ENCODE assay signal across 1 cellular context in genomic region chr5:95735436-95735835, GRCh38.
TF ChIP-seq lines count a peak whose summit lies in the region.

No MANE protein-coding gene starts in this region.

TF ChIP-seq in WTC11, 78 proteins besides CTCF, POLR2A, EP300 and RAD21 (continued from another document):
- TF ChIP-seq, protein P1, sequence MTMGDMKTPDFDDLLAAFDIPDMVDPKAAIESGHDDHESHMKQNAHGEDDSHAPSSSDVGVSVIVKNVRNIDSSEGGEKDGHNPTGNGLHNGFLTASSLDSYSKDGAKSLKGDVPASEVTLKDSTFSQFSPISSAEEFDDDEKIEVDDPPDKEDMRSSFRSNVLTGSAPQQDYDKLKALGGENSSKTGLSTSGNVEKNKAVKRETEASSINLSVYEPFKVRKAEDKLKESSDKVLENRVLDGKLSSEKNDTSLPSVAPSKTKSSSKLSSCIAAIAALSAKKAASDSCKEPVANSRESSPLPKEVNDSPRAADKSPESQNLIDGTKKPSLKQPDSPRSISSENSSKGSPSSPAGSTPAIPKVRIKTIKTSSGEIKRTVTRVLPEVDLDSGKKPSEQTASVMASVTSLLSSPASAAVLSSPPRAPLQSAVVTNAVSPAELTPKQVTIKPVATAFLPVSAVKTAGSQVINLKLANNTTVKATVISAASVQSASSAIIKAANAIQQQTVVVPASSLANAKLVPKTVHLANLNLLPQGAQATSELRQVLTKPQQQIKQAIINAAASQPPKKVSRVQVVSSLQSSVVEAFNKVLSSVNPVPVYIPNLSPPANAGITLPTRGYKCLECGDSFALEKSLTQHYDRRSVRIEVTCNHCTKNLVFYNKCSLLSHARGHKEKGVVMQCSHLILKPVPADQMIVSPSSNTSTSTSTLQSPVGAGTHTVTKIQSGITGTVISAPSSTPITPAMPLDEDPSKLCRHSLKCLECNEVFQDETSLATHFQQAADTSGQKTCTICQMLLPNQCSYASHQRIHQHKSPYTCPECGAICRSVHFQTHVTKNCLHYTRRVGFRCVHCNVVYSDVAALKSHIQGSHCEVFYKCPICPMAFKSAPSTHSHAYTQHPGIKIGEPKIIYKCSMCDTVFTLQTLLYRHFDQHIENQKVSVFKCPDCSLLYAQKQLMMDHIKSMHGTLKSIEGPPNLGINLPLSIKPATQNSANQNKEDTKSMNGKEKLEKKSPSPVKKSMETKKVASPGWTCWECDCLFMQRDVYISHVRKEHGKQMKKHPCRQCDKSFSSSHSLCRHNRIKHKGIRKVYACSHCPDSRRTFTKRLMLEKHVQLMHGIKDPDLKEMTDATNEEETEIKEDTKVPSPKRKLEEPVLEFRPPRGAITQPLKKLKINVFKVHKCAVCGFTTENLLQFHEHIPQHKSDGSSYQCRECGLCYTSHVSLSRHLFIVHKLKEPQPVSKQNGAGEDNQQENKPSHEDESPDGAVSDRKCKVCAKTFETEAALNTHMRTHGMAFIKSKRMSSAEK (CRISPR knock-in tag; IDR thresholded peaks at IDR 0.05; ENCODE audit: borderline replicate concordance), result no peak
- no peak for TF ChIP-seq NFYB (CRISPR knock-in tag; conservative IDR thresholded peaks at IDR 0.05; ENCODE audit: low read depth)
- no peak for TF ChIP-seq MXD4 (CRISPR knock-in tag; IDR thresholded peaks at IDR 0.05; ENCODE audit: borderline replicate concordance)
- TF ChIP-seq E2F1 (CRISPR knock-in tag; IDR thresholded peaks at IDR 0.05), result no peak
- no peak for TF ChIP-seq TP53 (CRISPR knock-in tag; IDR thresholded peaks at IDR 0.05)
- TF ChIP-seq, protein P2, sequence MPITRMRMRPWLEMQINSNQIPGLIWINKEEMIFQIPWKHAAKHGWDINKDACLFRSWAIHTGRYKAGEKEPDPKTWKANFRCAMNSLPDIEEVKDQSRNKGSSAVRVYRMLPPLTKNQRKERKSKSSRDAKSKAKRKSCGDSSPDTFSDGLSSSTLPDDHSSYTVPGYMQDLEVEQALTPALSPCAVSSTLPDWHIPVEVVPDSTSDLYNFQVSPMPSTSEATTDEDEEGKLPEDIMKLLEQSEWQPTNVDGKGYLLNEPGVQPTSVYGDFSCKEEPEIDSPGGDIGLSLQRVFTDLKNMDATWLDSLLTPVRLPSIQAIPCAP (CRISPR knock-in tag; IDR thresholded peaks at IDR 0.05), result no peak
- no peak for TF ChIP-seq SMAD4 (CRISPR knock-in tag; IDR thresholded peaks at IDR 0.05)
- TF ChIP-seq ZNF416 (CRISPR knock-in tag; IDR thresholded peaks at IDR 0.05), result no peak
- no peak for TF ChIP-seq PRRX2 (CRISPR knock-in tag; IDR thresholded peaks at IDR 0.05)
- TF ChIP-seq TEAD1 (CRISPR knock-in tag; IDR thresholded peaks at IDR 0.05), result no peak
